ENCODE assay signal across 20 cellular contexts in the genomic region with DNA sequence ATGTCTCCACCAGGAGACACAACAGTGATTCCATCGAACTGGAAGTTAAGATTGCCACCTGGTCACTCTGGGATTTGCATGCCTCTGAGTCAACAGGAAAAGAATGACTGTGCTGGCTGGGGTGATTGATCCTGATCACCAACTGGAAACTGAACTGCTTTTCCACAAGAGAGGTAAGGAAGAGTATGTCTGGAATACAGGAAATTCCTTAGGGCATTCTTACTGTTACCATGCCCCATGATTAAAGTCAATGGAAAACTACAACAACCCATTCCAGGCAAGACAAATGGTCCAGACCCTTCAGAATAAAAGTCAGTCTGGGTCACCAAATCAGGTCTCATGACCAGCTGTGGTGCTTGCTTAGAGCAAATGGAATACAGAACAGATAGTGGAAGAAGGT. TPM values are rescaled to one million over a fixed set of nuclear protein-coding genes. Genes with fewer than 3 reads are reported as not detected.
A peak's percentile ranks its signal among the peaks of the same experiment; 100 is the strongest.
DNase-seq lines count a peak whose midpoint lies in the region; ATAC-seq, FAIRE-seq and TF ChIP-seq lines count a peak whose summit lies in the region.
"Had no signal": no experiment of that assay in that cellular context is flagged by ENCODE, and none has a peak within 500 bp of the region (broad histone marks: within the 10 kb centered on the region; RNA-seq: fewer than 3 reads in every experiment).

No MANE protein-coding gene starts in this region.

- RAD21 ChIA-PET in GM12878 (lab: Charles Lee; ENCODE audit: unreplicated experiment): no interaction called here

- no peaks in the 10 kb centered on the region for H4K20me1 ChIP-seq in GM12878 (ENCODE audit: control insufficient read depth, insufficient read depth)

- no peak for FAIRE-seq in GM12878 (lab: Jason Lieb, UNC)

- TF ChIP-seq POLR2A in GM12878 (IDR thresholded peaks at IDR 0.05; ENCODE audit: low read depth, low read length): no peak

- TF ChIP-seq EP300 in GM12878 (IDR thresholded peaks at IDR 0.05; ENCODE audit: borderline replicate concordance in 1 of 2, control insufficient read depth in 1 of 2, low read depth in 2 of 2, low read length in 2 of 2): no peak

- BruUV-seq in GM12878 (replicated peaks; lab: Mats Ljungman, UMichigan): no TSS peak

- no peaks in the 10 kb centered on the region for H3K79me2 ChIP-seq in GM12878 (ENCODE audit: control insufficient read depth, insufficient read depth, low read length)

- no peak overlapping the region for H3K4me2 ChIP-seq in GM12878 (ENCODE audit: control insufficient read depth, insufficient read depth)

- TF ChIP-seq RAD21 in GM12878 (IDR thresholded peaks at IDR 0.05; ENCODE audit: insufficient read depth, low read depth, low read length): no peak

- peaks cover 3% of the 10 kb centered on the region; the same call in 1 of the 2 replicates for H3K4me1 ChIP-seq in GM12878 (ENCODE audit: control insufficient read depth, insufficient read depth, low read length)
- no peaks in the 10 kb centered on the region for H3K4me1 ChIP-seq in CD8-positive, alpha-beta memory T cell (ENCODE audit: insufficient read depth, low read length)
- H3K4me1 ChIP-seq: HAP-1, tibial nerve had no signal

- H3K27me3 Mint-ChIP-seq in CD8-positive, alpha-beta memory T cell: peaks cover 2 to 10% of the 10 kb centered on the region in 2 donors

- H2AFZ ChIP-seq in GM12878 (ENCODE audit: control insufficient read depth, low read depth, low read length): no peak overlapping the region

- intact Hi-C loops in GM12878 (cut with micrococcal nuclease; ENCODE audit: unreplicated experiment): loop anchor here (5.0 to 10.0 kb wide), 2 partner anchors 425 to 677 kb away; no protein-coding TSS in a partner anchor

- no peak for TF ChIP-seq CTCF in GM12878 (IDR thresholded peaks at IDR 0.05 in 2 of 3, conservative IDR thresholded peaks at IDR 0.05 in 1 of 3; ENCODE audit: control insufficient read depth in 2 of 3, extremely low read depth in 1 of 3, insufficient read depth in 1 of 3, low read depth in 3 of 3, low read length in 3 of 3)

- no peak for ATAC-seq in GM12878
- ATAC-seq: CD8-positive, alpha-beta T cell; left cardiac atrium; sciatic nerve; stimulated activated naive CD8-positive, alpha-beta T cell treated with anti-CD3 and anti-CD28 coated beads, Interleukin-15, Interleukin-2, amounts not matched to agents 100 U/mL and 50 U/mL, for 24 hours had no signal

- no peaks in the 10 kb centered on the region for H3K36me3 ChIP-seq in GM12878 (ENCODE audit: control insufficient read depth in 2 of 2, insufficient read depth in 2 of 2, low read length in 1 of 2)
- no peaks in the 10 kb centered on the region for H3K36me3 ChIP-seq in CD8-positive, alpha-beta memory T cell (ENCODE audit: insufficient read depth, low read length)
- H3K36me3 ChIP-seq: HAP-1, tibial nerve had no signal

- no peak overlapping the region for H3K9ac ChIP-seq in GM12878 (ENCODE audit: control insufficient read depth, insufficient read depth, low read length)

- in situ Hi-C loops in GM12878 (cut with MboI): loop anchor here (5.0 kb wide), 1 partner anchor 677 kb away; no protein-coding TSS in a partner anchor

- H3K27ac Mint-ChIP-seq in CD8-positive, alpha-beta memory T cell: no peak overlapping the region
- H3K27ac Mint-ChIP-seq: CD8-positive, alpha-beta T cell had no signal

- SMC1A ChIA-PET in GM12878 (lab: Charles Lee; ENCODE audit: uncharacterized antibody, unreplicated experiment): no interaction called here

- CTCF ChIA-PET in GM12878 (lab: Yijun Ruan, JAX): interaction anchor here (0.6 kb wide), 1 partner anchor 562 kb away, joined by 3 read pairs; no protein-coding TSS in a partner anchor
- CTCF ChIA-PET in CD8-positive, alpha-beta memory T cell (lab: Charles Lee): no interaction called here

- peak; percentile 7 for DNase-seq in EH (ENCODE audit: low read depth)
- peak; percentile 78 for DNase-seq in HT1080 (ENCODE audit: low read depth)
- DNase-seq in GM12878 (ENCODE audit: low read depth, low spot score): no peak
- peak; percentile 96 for DNase-seq in kidney tubule cell (ENCODE audit: low spot score)
- no peak for DNase-seq in CD8-positive, alpha-beta memory T cell
- DNase-seq in NCI-H226: no peak
- no peak for DNase-seq in medulla oblongata (ENCODE audit: extremely low spot score)
- no peak for DNase-seq in SHP77 (lab: John Stamatoyannopoulos, UW)
- DNase-seq: activated CD4-positive, alpha-beta T cell treated with anti-CD3 and anti-CD28 coated beads, Interleukin-2, amount 50 U/mL, for 1 hour; CD8-positive, alpha-beta T cell; cerebellar nuclear complex; DND-41; effector CD8-positive, alpha-beta T cell; KG1; left cardiac atrium; NCI-H1105 treated with DMSO at 0.1 percent for 48 hours; stimulated activated naive CD8-positive, alpha-beta T cell treated with anti-CD3 and anti-CD28 coated beads, Interleukin-15, Interleukin-2, amounts not matched to agents 100 U/mL and 50 U/mL, for 24 hours had no signal

- H3K4me3 ChIP-seq in GM12878: no peak overlapping the region
- H3K4me3 ChIP-seq in CD8-positive, alpha-beta memory T cell (ENCODE audit: low read length): no peak overlapping the region
- H3K4me3 ChIP-seq: HAP-1, tibial nerve had no signal

- no peak overlapping the region for H3K27ac ChIP-seq in GM12878 (ENCODE audit: control insufficient read depth, insufficient read depth)
- H3K27ac ChIP-seq in CD8-positive, alpha-beta memory T cell (ENCODE audit: low read depth, low read length): no peak overlapping the region
- H3K27ac ChIP-seq: tibial nerve had no signal

- no peak overlapping the region for H3K4me3 Mint-ChIP-seq in CD8-positive, alpha-beta memory T cell
- H3K4me3 Mint-ChIP-seq: CD8-positive, alpha-beta T cell had no signal

- POLR2A ChIA-PET in GM12878 (lab: Charles Lee): no interaction called here
- POLR2A ChIA-PET in CD8-positive, alpha-beta memory T cell (lab: Charles Lee): no interaction called here

- H3K4me1 Mint-ChIP-seq in CD8-positive, alpha-beta memory T cell: no peaks in the 10 kb centered on the region

- no peaks in the 10 kb centered on the region for H3K36me3 Mint-ChIP-seq in CD8-positive, alpha-beta memory T cell
- H3K36me3 Mint-ChIP-seq: CD8-positive, alpha-beta T cell had no signal

- H3K27me3 ChIP-seq in GM12878 (replicated peaks in 1 of 2; ENCODE audit: control insufficient read depth in 2 of 2, insufficient read depth in 2 of 2, low read length in 1 of 2): no peaks in the 10 kb centered on the region
- H3K27me3 ChIP-seq in CD8-positive, alpha-beta memory T cell (ENCODE audit: insufficient read depth, low read length, poor library complexity, severe bottlenecking): no peaks in the 10 kb centered on the region
- H3K27me3 ChIP-seq: tibial nerve had no signal

- no peaks in the 10 kb centered on the region for H3K9me3 ChIP-seq in GM12878 (replicated peaks; ENCODE audit: control insufficient read depth, insufficient read depth, low read length)
- no peaks in the 10 kb centered on the region for H3K9me3 ChIP-seq in CD8-positive, alpha-beta memory T cell (ENCODE audit: low read length)
- H3K9me3 ChIP-seq: tibial nerve had no signal

- WGBS in GM12878 (ENCODE audit: insufficient coverage, insufficient replicate concordance, low lambda C conversion rate, missing lambda C conversion rate): 0% methylated on average over 1 of the region's 1 CpG

- H3K9me3 Mint-ChIP-seq in CD8-positive, alpha-beta memory T cell: no peaks in the 10 kb centered on the region
- H3K9me3 Mint-ChIP-seq: CD8-positive, alpha-beta T cell had no signal

RNA-seq across cellular contexts. Expression of gene DDX1, which starts 12.0 kb away (rescaled TPM):
- 90.5 and 102 TPM in 2 replicates for total RNA-seq in HT1080 (2014; rRNA removed; shearing (Covaris generic))
- polyA plus RNA-seq in HT1080 (2015; cell fraction: cytosol; rRNA removed): 121 and 123 TPM in 2 replicates
- 173 and 199 TPM in 2 replicates for polyA plus RNA-seq in HT1080 (2015; cell fraction: nucleus; rRNA removed)
- 65.5 and 69.3 TPM in 2 replicates for total RNA-seq in GM12878 (2013; cell fraction: nucleolus; rRNA removed)
- total RNA-seq in GM12878 (2014; rRNA removed) (53.2 and 56.4 TPM in 2 replicates), GM12878 (2014; rRNA removed; fragmentation: Illumina TruSeq; extraction: Trizol) (93.5 and 96.5 TPM in 2 replicates), GM12878 (2021) (75.1 and 80.7 TPM in 2 replicates)
- 37.0 TPM for polyA plus RNA-seq in GM12878 (2011; ENCODE audit: low read depth)
- polyA plus RNA-seq in GM12878 (2011; rRNA removed) (89.0 and 139 TPM in 2 replicates), GM12878 (2014; fragmentation: Illumina TruSeq; extraction: Trizol) (97.6 and 110 TPM in 2 replicates), GM12878 (2014; fragmentation: Nextera tagmentation; extraction: Ambion mirVana) (10 to 100 TPM; 65.7 to 82.3 TPM), GM12878 (2014; rRNA removed) (50.1 and 61.5 TPM in 2 replicates), GM12878 (2016; fragmentation: Nextera tagmentation; extraction: Ambion mirVana) (100 to 1,000 TPM; 131 to 134 TPM)
- polyA plus RNA-seq in GM12878 (2011; cell fraction: cytosol; rRNA removed): 31.7 and 33.9 TPM in 2 replicates
- polyA plus RNA-seq in GM12878 (2011; cell fraction: nucleus; rRNA removed): 52.5 and 68.9 TPM in 2 replicates
- polyA plus RNA-seq in GM12878 (2012): 45.2 and 47.3 TPM in 2 replicates
- polyA minus RNA-seq in GM12878 (2011; rRNA and poly(A)+ RNA removed): 32.3 and 43.1 TPM in 2 replicates
- 20.0 and 26.4 TPM in 2 replicates for polyA minus RNA-seq in GM12878 (2011; cell fraction: cytosol; rRNA and poly(A)+ RNA removed)
- polyA minus RNA-seq in GM12878 (2011; cell fraction: nucleus; rRNA and poly(A)+ RNA removed): 18.1 and 28.9 TPM in 2 replicates
- total RNA-seq in CD8-positive, alpha-beta memory T cell: 100 to 1,000 TPM; 132 to 137 TPM
- 54.1 TPM for polyA plus RNA-seq in CD8-positive, alpha-beta memory T cell

RNA-seq across cellular contexts. Expression of gene NBAS, which starts 18.5 kb away (rescaled TPM):
- total RNA-seq in HT1080 (2014; rRNA removed; shearing (Covaris generic)): 25.5 and 34.2 TPM in 2 replicates
- polyA plus RNA-seq in HT1080 (2015; cell fraction: cytosol; rRNA removed): 9.6 and 12.7 TPM in 2 replicates
- polyA plus RNA-seq in HT1080 (2015; cell fraction: nucleus; rRNA removed): 41.5 and 46.9 TPM in 2 replicates
- total RNA-seq in GM12878 (2013; cell fraction: nucleolus; rRNA removed): 114 and 120 TPM in 2 replicates
- 32.5 and 33.2 TPM in 2 replicates for total RNA-seq in GM12878 (2014; rRNA removed)
- total RNA-seq in GM12878 (2014; rRNA removed; fragmentation: Illumina TruSeq; extraction: Trizol): 32.7 and 33.4 TPM in 2 replicates
- 28.5 and 33.1 TPM in 2 replicates for total RNA-seq in GM12878 (2021)
- polyA plus RNA-seq in GM12878 (2011; ENCODE audit: low read depth): 13.2 TPM
- 31.0 and 33.1 TPM in 2 replicates for polyA plus RNA-seq in GM12878 (2011; rRNA removed)
- polyA plus RNA-seq in GM12878 (2011; cell fraction: cytosol; rRNA removed): 26.1 and 30.6 TPM in 2 replicates
- 25.2 and 29.3 TPM in 2 replicates for polyA plus RNA-seq in GM12878 (2011; cell fraction: nucleus; rRNA removed)
- polyA plus RNA-seq in GM12878 (2012): 16.6 and 21.3 TPM in 2 replicates
- polyA plus RNA-seq in GM12878 (2014; fragmentation: Illumina TruSeq; extraction: Trizol): 21.3 and 22.6 TPM in 2 replicates
- 1 to 10 TPM; 4.3 to 8.5 TPM for polyA plus RNA-seq in GM12878 (2014; fragmentation: Nextera tagmentation; extraction: Ambion mirVana)
- 15.7 and 17.0 TPM in 2 replicates for polyA plus RNA-seq in GM12878 (2014; rRNA removed)
- 10 to 100 TPM; 16.2 to 19.0 TPM for polyA plus RNA-seq in GM12878 (2016; fragmentation: Nextera tagmentation; extraction: Ambion mirVana)
- 95.1 and 102 TPM in 2 replicates for polyA minus RNA-seq in GM12878 (2011; rRNA and poly(A)+ RNA removed)
- polyA minus RNA-seq in GM12878 (2011; cell fraction: cytosol; rRNA and poly(A)+ RNA removed): 23.9 and 28.7 TPM in 2 replicates
- polyA minus RNA-seq in GM12878 (2011; cell fraction: nucleus; rRNA and poly(A)+ RNA removed): 48.0 and 59.1 TPM in 2 replicates
- total RNA-seq in CD8-positive, alpha-beta memory T cell: 10 to 100 TPM; 30.6 to 34.1 TPM
- polyA plus RNA-seq in CD8-positive, alpha-beta memory T cell: 22.0 TPM

Comparison
In these comparisons a context has a peak if more than half of its experiments do, and no peak if none do; other contexts are left out.
1. DNase-seq: peak in EH (single experiment), HT1080 (single experiment) and kidney tubule cell (single experiment); none in GM12878 (single experiment), CD8-positive, alpha-beta memory T cell (0 of 5), NCI-H226 (single experiment), medulla oblongata (single experiment) and SHP77 (0 of 2).